In the genomic region with DNA sequence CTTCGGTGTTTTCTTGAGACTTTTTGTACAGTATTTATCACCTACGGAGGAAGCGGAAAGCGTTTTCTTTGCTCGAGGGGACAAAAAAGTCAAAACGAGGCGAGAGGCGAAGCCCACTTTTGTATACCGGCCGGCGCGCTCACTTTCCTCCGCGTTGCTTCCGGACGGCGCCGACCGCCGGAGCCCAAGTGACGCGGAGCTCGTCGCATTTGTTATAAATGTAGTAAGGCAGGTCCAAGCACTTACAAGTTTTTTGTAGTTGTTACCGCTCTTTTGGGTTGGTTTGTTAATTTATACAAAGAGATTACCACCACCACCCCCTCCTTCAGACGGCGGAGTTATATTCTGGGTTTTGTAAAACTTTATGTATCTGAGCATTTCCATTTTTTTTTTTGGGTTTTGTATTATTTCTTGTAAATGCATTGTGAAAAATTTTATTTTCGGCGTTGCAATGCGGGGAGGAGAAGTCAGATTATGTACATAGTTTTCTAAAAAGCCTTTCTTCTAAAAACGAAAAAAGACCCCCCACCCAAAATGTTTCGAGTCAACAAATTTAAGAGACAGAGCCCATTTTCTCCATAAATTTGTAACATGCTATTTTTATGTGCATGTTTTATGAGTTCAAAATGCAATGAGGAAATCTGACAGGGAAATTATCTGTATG, we compare ENCODE assay signal across 15 cellular contexts. TPM values are rescaled to one million over a fixed set of nuclear protein-coding genes. Genes with fewer than 3 reads are reported as not detected.
DNase-seq lines count a peak whose midpoint lies in the region; ATAC-seq and TF ChIP-seq lines count a peak whose summit lies in the region.
"Had no signal": no experiment of that assay in that cellular context is flagged by ENCODE, and none has a peak within 500 bp of the region (broad histone marks: within the 10 kb centered on the region; RNA-seq: fewer than 3 reads in every experiment).

No MANE protein-coding gene starts in this region.

- H3K9ac ChIP-seq in HUES6 (ENCODE audit: low read length) (no peak overlapping the region), neural cell (ENCODE audit: low read length) (peak overlapping the region; percentile 89)

- H3K4me2 ChIP-seq in neural cell (ENCODE audit: low read length), result peak overlapping the region; percentile 54

- H3K36me3 ChIP-seq in HUES6 (ENCODE audit: control insufficient read depth, insufficient read depth, low read length) (no peaks in the 10 kb centered on the region), neural cell (ENCODE audit: insufficient read depth, low read length) (no peaks in the 10 kb centered on the region)
- H3K36me3 ChIP-seq: heart left ventricle had no signal

- DNase-seq in DMS153 treated with DMSO at 0.1 percent for 48 hours (lab: John Stamatoyannopoulos, UW; ENCODE audit: unreplicated experiment) (peak; percentile 35), DMS153 (lab: John Stamatoyannopoulos, UW) (no peak), astrocyte of the cerebellum (ENCODE audit: low read depth) (no peak), GM19240 (ENCODE audit: insufficient read length, low spot score) (no peak), T-cell (no peak)
- DNase-seq: 8988T; aorta; heart left ventricle; mammary epithelial cell; NK-92 treated with Interleukin-12 subunit alpha and Interleukin-12 subunit beta, amount 100 ng/mL, for 24 hours had no signal

- H3K9me3 ChIP-seq in HUES6 (ENCODE audit: control insufficient read depth, insufficient read depth, low read depth, low read length), result no peaks in the 10 kb centered on the region
- no peaks in the 10 kb centered on the region for H3K9me3 ChIP-seq in neural cell (ENCODE audit: low read length)
- H3K9me3 ChIP-seq: heart left ventricle had no signal

- H3K4me1 Mint-ChIP-seq in T-cell, result peaks cover 13 to 20% (median 17%) of the 10 kb centered on the region in 3 donors

- peaks cover 15% of the 10 kb centered on the region for H3K4me1 ChIP-seq in HUES6 (ENCODE audit: control insufficient read depth, insufficient read depth, low read length)

- no peak for TF ChIP-seq RAD21 in neural cell (conservative IDR thresholded peaks at IDR 0.05)

- no peak for TF ChIP-seq CTCF in astrocyte of the cerebellum (IDR thresholded peaks at IDR 0.05; ENCODE audit: low read depth, low read length, missing control alignments)
- no peak for TF ChIP-seq CTCF in neural cell (IDR thresholded peaks at IDR 0.05; ENCODE audit: poor library complexity, severe bottlenecking)

- H3K9me3 Mint-ChIP-seq in T-cell, result peaks cover 0 to 8% (median 7%) of the 10 kb centered on the region in 3 donors

- peaks cover 74% of the 10 kb centered on the region for H3K79me2 ChIP-seq in neural cell (replicated peaks; ENCODE audit: insufficient read depth, low read length)

- peaks cover 43 to 56% of the 10 kb centered on the region in 2 donors for H3K27me3 Mint-ChIP-seq in T-cell

- POLR2A ChIA-PET in T-cell (lab: Charles Lee), result no interaction called here

- H3K27me3 ChIP-seq in HUES6 (ENCODE audit: control insufficient read depth, insufficient read depth, low read length) (peaks cover 94% of the 10 kb centered on the region), neural cell (ENCODE audit: insufficient read depth, low read depth, low read length) (peaks cover 15% of the 10 kb centered on the region)

- no peaks in the 10 kb centered on the region for H3K9me2 ChIP-seq in neural cell (ENCODE audit: insufficient read depth, low read length)

- H3K36me3 Mint-ChIP-seq in T-cell, result no peaks in the 10 kb centered on the region

- H4K20me1 ChIP-seq in neural cell (ENCODE audit: insufficient read depth), result no peaks in the 10 kb centered on the region

- no peak for ATAC-seq in GM19328 (IDR thresholded peaks at IDR 0.05; ENCODE audit: unreplicated experiment)
- no peak for ATAC-seq in T-cell (replicated peaks in 1 of 4)
- ATAC-seq: heart left ventricle had no signal

- in situ Hi-C loops in astrocyte of the cerebellum (cut with HindIII; ENCODE audit: low sequenced_read_pairs), result no loop called here

- no peak overlapping the region for H3K27ac Mint-ChIP-seq in T-cell

- no peak for TF ChIP-seq EP300 in neural cell (conservative IDR thresholded peaks at IDR 0.05; ENCODE audit: poor library complexity, severe bottlenecking)

- peak overlapping the region in 1 of 3 donors; percentile 50 for H3K4me3 Mint-ChIP-seq in T-cell

- H3K4me3 ChIP-seq in HUES6 (ENCODE audit: low read depth, low read length) (peak overlapping the region; percentile 29; the same call in 1 of the 2 replicates), astrocyte of the cerebellum (ENCODE audit: low read depth, low read length) (peak overlapping the region; percentile 9), neural cell (ENCODE audit: low read length) (peak overlapping the region; percentile 76)

- H2AFZ ChIP-seq in neural cell (ENCODE audit: low read depth, low read length), result no peak overlapping the region

- H3K27ac ChIP-seq in HUES6 (ENCODE audit: low read depth, low read length) (no peak overlapping the region), neural cell (ENCODE audit: low read length) (peak overlapping the region; percentile 86)
- H3K27ac ChIP-seq: heart left ventricle had no signal

- no peaks in the 10 kb centered on the region for H3F3A ChIP-seq in neural cell (ENCODE audit: insufficient read depth, low read length, poor library complexity, severe bottlenecking)

- CTCF ChIA-PET in T-cell (lab: Charles Lee), result no interaction called here

TF ChIP-seq in neural cell, 6 proteins besides CTCF, POLR2A, EP300 and RAD21:
- no peak for TF ChIP-seq EZH2 (IDR thresholded peaks at IDR 0.05; ENCODE audit: borderline replicate concordance, insufficient read depth, low read length, poor library complexity, severe bottlenecking)
- no peak for TF ChIP-seq TAF1 (IDR thresholded peaks at IDR 0.05; ENCODE audit: low read depth)
- no peak for TF ChIP-seq POLR2AphosphoS5 (IDR thresholded peaks at IDR 0.05)
- TF ChIP-seq, protein P1, sequence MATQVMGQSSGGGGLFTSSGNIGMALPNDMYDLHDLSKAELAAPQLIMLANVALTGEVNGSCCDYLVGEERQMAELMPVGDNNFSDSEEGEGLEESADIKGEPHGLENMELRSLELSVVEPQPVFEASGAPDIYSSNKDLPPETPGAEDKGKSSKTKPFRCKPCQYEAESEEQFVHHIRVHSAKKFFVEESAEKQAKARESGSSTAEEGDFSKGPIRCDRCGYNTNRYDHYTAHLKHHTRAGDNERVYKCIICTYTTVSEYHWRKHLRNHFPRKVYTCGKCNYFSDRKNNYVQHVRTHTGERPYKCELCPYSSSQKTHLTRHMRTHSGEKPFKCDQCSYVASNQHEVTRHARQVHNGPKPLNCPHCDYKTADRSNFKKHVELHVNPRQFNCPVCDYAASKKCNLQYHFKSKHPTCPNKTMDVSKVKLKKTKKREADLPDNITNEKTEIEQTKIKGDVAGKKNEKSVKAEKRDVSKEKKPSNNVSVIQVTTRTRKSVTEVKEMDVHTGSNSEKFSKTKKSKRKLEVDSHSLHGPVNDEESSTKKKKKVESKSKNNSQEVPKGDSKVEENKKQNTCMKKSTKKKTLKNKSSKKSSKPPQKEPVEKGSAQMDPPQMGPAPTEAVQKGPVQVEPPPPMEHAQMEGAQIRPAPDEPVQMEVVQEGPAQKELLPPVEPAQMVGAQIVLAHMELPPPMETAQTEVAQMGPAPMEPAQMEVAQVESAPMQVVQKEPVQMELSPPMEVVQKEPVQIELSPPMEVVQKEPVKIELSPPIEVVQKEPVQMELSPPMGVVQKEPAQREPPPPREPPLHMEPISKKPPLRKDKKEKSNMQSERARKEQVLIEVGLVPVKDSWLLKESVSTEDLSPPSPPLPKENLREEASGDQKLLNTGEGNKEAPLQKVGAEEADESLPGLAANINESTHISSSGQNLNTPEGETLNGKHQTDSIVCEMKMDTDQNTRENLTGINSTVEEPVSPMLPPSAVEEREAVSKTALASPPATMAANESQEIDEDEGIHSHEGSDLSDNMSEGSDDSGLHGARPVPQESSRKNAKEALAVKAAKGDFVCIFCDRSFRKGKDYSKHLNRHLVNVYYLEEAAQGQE (IDR thresholded peaks at IDR 0.05; ENCODE audit: borderline replicate concordance), result no peak
- no peak for TF ChIP-seq MXI1 (conservative IDR thresholded peaks at IDR 0.05; ENCODE audit: poor library complexity, severe bottlenecking)
- TF ChIP-seq SMC3 (conservative IDR thresholded peaks at IDR 0.05; ENCODE audit: poor library complexity), result no peak

RNA-seq across cellular contexts. Expression of a gene that starts 2.2 kb away (rescaled TPM):
- 13.2 and 18.5 TPM in 2 replicates for polyA plus RNA-seq in neural cell
- 19.5 and 21.8 TPM in 2 replicates for polyA minus RNA-seq in neural cell
- total RNA-seq in T-cell, result not detected
- total RNA-seq: activated CD8-positive, alpha-beta memory T cell treated with anti-CD3 and anti-CD28 coated beads for 36 hours; aorta; heart left ventricle; mammary epithelial cell; renal cortical epithelial cell had no signal
- polyA plus RNA-seq: aorta, heart left ventricle, mammary epithelial cell had no signal

Comparison
In these comparisons a context has a peak if more than half of its experiments do, and no peak if none do; other contexts are left out.
1. H3K4me3 ChIP-seq: peak in every context shown above with its lines; median percentile 76 in neural cell; 29 in HUES6; 9 in astrocyte of the cerebellum.